In genomic region chr18:26091047-26091630, GRCh38 we compare ENCODE assay signal across 8 cellular contexts. TPM values are rescaled to one million over a fixed set of nuclear protein-coding genes. Genes with fewer than 3 reads are reported as not detected.
A peak's percentile ranks its signal among the peaks of the same experiment; 100 is the strongest.
DNase-seq lines count a peak whose midpoint lies in the region; ATAC-seq and TF ChIP-seq lines count a peak whose summit lies in the region.

No MANE protein-coding gene starts in this region.

- peaks cover 19% of the 10 kb centered on the region for H3K79me2 ChIP-seq in trophoblast cell (ENCODE audit: control insufficient read depth, insufficient read depth, low read length, poor library complexity)

- H2BK120ac ChIP-seq in trophoblast cell (ENCODE audit: insufficient read depth, low read length, poor library complexity): peak overlapping the region; percentile 82

- no peak overlapping the region for H3K23ac ChIP-seq in trophoblast cell (ENCODE audit: low read length)

- H3K14ac ChIP-seq in trophoblast cell (ENCODE audit: low read length): peak overlapping the region; percentile 80

- H3K9me3 ChIP-seq in trophoblast cell (ENCODE audit: insufficient read depth, low read depth, low read length): no peaks in the 10 kb centered on the region

- DNase-seq in NCI-H1105 (lab: John Stamatoyannopoulos, UW): peak; percentile 53
- DNase-seq in NCI-H1105 treated with DMSO at 0.1 percent for 48 hours (lab: John Stamatoyannopoulos, UW): no peak
- DNase-seq in Jurkat, Clone E6-1 (ENCODE audit: low read depth, low spot score): no peak
- no peak for DNase-seq in activated B cell treated with CpG ODN at 0.5 μM for 24 hours
- DNase-seq in fibroblast of villous mesenchyme (ENCODE audit: low read depth): no peak
- DNase-seq in trophoblast cell: peak; percentile 77 to 79
- DNase-seq in SK-N-DZ (ENCODE audit: low spot score): no peak

- H3K4me2 ChIP-seq in trophoblast cell (ENCODE audit: low read length): peak overlapping the region; percentile 62

- H3K9ac ChIP-seq in trophoblast cell (ENCODE audit: low read length): peak overlapping the region; percentile 55

- peak overlapping the region; percentile 95 for H3K27ac ChIP-seq in trophoblast cell (ENCODE audit: low read depth, low read length)

- H3K36me3 ChIP-seq in trophoblast cell (ENCODE audit: control insufficient read depth in 1 of 2, insufficient read depth in 2 of 2, low read length in 2 of 2): peaks cover 0 to 3% of the 10 kb centered on the region in 2 experiments

- no peak overlapping the region for H2BK12ac ChIP-seq in trophoblast cell (ENCODE audit: low read length)

- no peaks in the 10 kb centered on the region for H3K27me3 Mint-ChIP-seq in activated B cell treated with CpG ODN at 0.5 μM for 24 hours

- H3K9me3 Mint-ChIP-seq in activated B cell treated with CpG ODN at 0.5 μM for 24 hours: no peaks in the 10 kb centered on the region

- peaks cover 0 to 2% of the 10 kb centered on the region in 2 experiments for H3K4me1 ChIP-seq in trophoblast cell (ENCODE audit: control insufficient read depth in 1 of 2, insufficient read depth in 2 of 2, low read length in 2 of 2)

- peak overlapping the region; percentile 97 for H3K27ac Mint-ChIP-seq in activated B cell treated with CpG ODN at 0.5 μM for 24 hours

- no peaks in the 10 kb centered on the region for H3K27me3 ChIP-seq in trophoblast cell (ENCODE audit: insufficient read depth, low read length)

- peaks cover 17% of the 10 kb centered on the region for H3K79me1 ChIP-seq in trophoblast cell (ENCODE audit: low read length)

- H3K4me3 ChIP-seq in Jurkat, Clone E6-1 (ENCODE audit: low read length): peak overlapping the region; percentile 70
- peak overlapping the region; percentile 91 for H3K4me3 ChIP-seq in fibroblast of villous mesenchyme (ENCODE audit: low read depth, low read length)
- peak overlapping the region; percentile 97 for H3K4me3 ChIP-seq in trophoblast cell (ENCODE audit: low read depth, low read length)

- H3K4me3 Mint-ChIP-seq in activated B cell treated with CpG ODN at 0.5 μM for 24 hours: peak overlapping the region; percentile 95

- CTCF ChIA-PET in activated B cell treated with CpG ODN at 0.5 μM for 24 hours (lab: Charles Lee): no interaction called here

- WGBS in trophoblast cell (ENCODE audit: extremely low coverage, insufficient coverage, insufficient read length): no CpG with 5 or more reads among the region's 29 CpGs

- POLR2A ChIA-PET in activated B cell treated with CpG ODN at 0.5 μM for 24 hours (lab: Charles Lee): interaction anchor here (1.2 to 2.6 kb wide), 3 partner anchors 43 to 135 kb away, joined by 4 to 18 read pairs (median 5); partner anchors contain the start of genes PSMA8 and TAF4B

- H3K36me3 Mint-ChIP-seq in activated B cell treated with CpG ODN at 0.5 μM for 24 hours (ENCODE audit: low read depth): peaks cover 14% of the 10 kb centered on the region

- peaks cover 45% of the 10 kb centered on the region for H3K4me1 Mint-ChIP-seq in activated B cell treated with CpG ODN at 0.5 μM for 24 hours

- intact Hi-C loops in activated B cell treated with CpG ODN at 0.5 μM for 24 hours (cut with micrococcal nuclease): loop anchor here (1.0 to 5.0 kb wide), 4 partner anchors 36 to 739 kb away; partner anchors contain the start of genes KCTD1, TAF4B and ZNF521

- H4K12ac ChIP-seq in trophoblast cell (ENCODE audit: low read depth, low read length): peak overlapping the region; percentile 78

- TF ChIP-seq CTCF in activated B cell treated with CpG ODN at 0.5 μM for 24 hours (IDR thresholded peaks at IDR 0.05) (no peak), fibroblast of villous mesenchyme (IDR thresholded peaks at IDR 0.05; ENCODE audit: insufficient read depth, low read depth, low read length) (no peak)

- ATAC-seq in GM21825 (IDR thresholded peaks at IDR 0.05; ENCODE audit: unreplicated experiment): peak; percentile 34
- ATAC-seq in activated B cell treated with CpG ODN at 0.5 μM for 24 hours (ENCODE audit: low read depth): peak; percentile 33

- peak overlapping the region; percentile 81 for H4K8ac ChIP-seq in trophoblast cell (ENCODE audit: low read depth, low read length)

- H4K91ac ChIP-seq in trophoblast cell (ENCODE audit: low read depth, low read length): peak overlapping the region; percentile 78

- H2AK5ac ChIP-seq in trophoblast cell (ENCODE audit: low read length): no peak overlapping the region

- peak overlapping the region; percentile 21 for H2AFZ ChIP-seq in trophoblast cell (ENCODE audit: insufficient read depth, low read length, poor library complexity)

- H2BK5ac ChIP-seq in trophoblast cell (ENCODE audit: low read depth, low read length, poor library complexity): peak overlapping the region; percentile 87

- H3K18ac ChIP-seq in trophoblast cell (ENCODE audit: low read length): peak overlapping the region; percentile 82

- peak overlapping the region; percentile 61 for H3K4ac ChIP-seq in trophoblast cell (ENCODE audit: low read depth, low read length)

RNA-seq across cellular contexts. Expression of gene SS18, which starts 0.7 kb away (rescaled TPM):
- 36.2 TPM for polyA plus RNA-seq in Jurkat, Clone E6-1 (2012; ENCODE audit: insufficient read depth, insufficient read length)
- 86.4 and 99.7 TPM in 2 replicates for total RNA-seq in activated B cell treated with CpG ODN at 0.5 μM for 24 hours
- 109 and 139 TPM in 2 replicates for total RNA-seq in fibroblast of villous mesenchyme
- 86.9 and 90.0 TPM in 2 replicates for polyA plus RNA-seq in trophoblast cell (2013)
- 104 and 110 TPM in 2 replicates for polyA plus RNA-seq in SK-N-DZ (2014; cell fraction: cytosol; rRNA removed)
- polyA plus RNA-seq in SK-N-DZ (2014; cell fraction: nucleus; rRNA removed): 88.2 and 313 TPM in 2 replicates

RNA-seq across cellular contexts. Expression of gene PSMA8, which starts 42.5 kb away (rescaled TPM):
- 9.7 TPM for polyA plus RNA-seq in Jurkat, Clone E6-1 (2012; ENCODE audit: insufficient read depth, insufficient read length)
- total RNA-seq in activated B cell treated with CpG ODN at 0.5 μM for 24 hours: 0.89 and 0.93 TPM in 2 replicates
- total RNA-seq in fibroblast of villous mesenchyme: not detected in 2 replicates
- polyA plus RNA-seq in trophoblast cell (2013): not detected in 2 replicates
- polyA plus RNA-seq in SK-N-DZ (2014; cell fraction: cytosol; rRNA removed): not detected in 2 replicates
- not detected in 2 replicates for polyA plus RNA-seq in SK-N-DZ (2014; cell fraction: nucleus; rRNA removed)

Comparison
In these comparisons a context has a peak if more than half of its experiments do, and no peak if none do; other contexts are left out.
1. DNase-seq: peak in NCI-H1105 (single experiment) and trophoblast cell (2 of 2); none in NCI-H1105 treated with DMSO at 0.1 percent for 48 hours (single experiment), Jurkat, Clone E6-1 (single experiment), activated B cell treated with CpG ODN at 0.5 μM for 24 hours (single experiment), fibroblast of villous mesenchyme (single experiment) and SK-N-DZ (single experiment).
2. Peak in every context shown above with its lines, with median percentiles within 50 percentile points of each other: H3K4me3 ChIP-seq.